23 cellular contexts compared by ENCODE assay signal in the genomic region with DNA sequence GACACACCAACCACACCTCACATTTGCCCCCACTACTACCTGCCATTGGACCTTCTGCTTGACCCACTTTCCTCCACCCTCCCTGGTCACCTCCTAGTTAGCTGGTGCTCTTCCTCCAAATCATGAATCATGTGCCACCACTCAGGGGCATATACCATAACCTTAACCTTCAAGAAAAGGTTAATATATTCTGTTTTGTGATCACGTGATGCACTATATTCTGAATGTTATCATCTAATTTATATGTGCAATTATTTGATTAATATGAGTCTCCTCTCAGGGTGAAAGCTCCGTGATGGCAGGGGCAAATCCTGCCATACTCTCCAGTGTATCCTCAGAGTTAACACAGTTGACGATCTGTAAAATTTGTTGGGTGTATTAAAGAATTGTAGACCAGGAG.
DNase-seq lines count a peak whose midpoint lies in the region; ATAC-seq, FAIRE-seq and TF ChIP-seq lines count a peak whose summit lies in the region.
"Had no signal": no experiment of that assay in that cellular context is flagged by ENCODE, and none has a peak within 500 bp of the region (broad histone marks: within the 10 kb centered on the region; RNA-seq: fewer than 3 reads in every experiment).

No MANE protein-coding gene starts in this region.

- H3K4me1 Mint-ChIP-seq in progenitor cell of endocrine pancreas (ENCODE audit: low read depth): no peaks in the 10 kb centered on the region
- H3K4me1 Mint-ChIP-seq: B cell had no signal

- CTCF ChIA-PET in K562 (lab: Yijun Ruan, JAX; ENCODE audit: low intra/inter-chr PET ratio): no interaction called here

- H3K4me3 ChIP-seq in K562: no peak overlapping the region
- H3K4me3 ChIP-seq in mesenchymal stem cell (ENCODE audit: insufficient read depth in 1 of 2, low read depth in 1 of 2, low read length in 2 of 2): no peak overlapping the region
- H3K4me3 ChIP-seq: A549; BLaER1 treated with 17β-estradiol and CSF1 and Interleukin-3, amounts not matched to agents 10 nM and 100 nM had no signal

- peak overlapping the region in 1 of 2 experiments; percentile 78 for H2BK12ac ChIP-seq in mesenchymal stem cell (ENCODE audit: low read length in 2 of 2)

- H3K9me3 ChIP-seq in K562 (replicated peaks; ENCODE audit: control insufficient read depth, insufficient read depth, low read depth, low read length): no peaks in the 10 kb centered on the region
- H3K9me3 ChIP-seq in mesenchymal stem cell (ENCODE audit: control insufficient read depth, low read length): peaks cover under 1% of the 10 kb centered on the region
- H3K9me3 ChIP-seq: A549, Caco-2 had no signal

- H3K27ac Mint-ChIP-seq in progenitor cell of endocrine pancreas: peak overlapping the region; percentile 72
- H3K27ac Mint-ChIP-seq: B cell; CD4-positive, alpha-beta T cell; CD8-positive, alpha-beta T cell had no signal

- no peaks in the 10 kb centered on the region for H3K27me3 Mint-ChIP-seq in progenitor cell of endocrine pancreas
- H3K27me3 Mint-ChIP-seq: B cell; CD4-positive, alpha-beta T cell had no signal

- H3K4me2 ChIP-seq in K562 (ENCODE audit: insufficient read depth, low read length) (no peak overlapping the region), mesenchymal stem cell (ENCODE audit: low read length, poor library complexity, severe bottlenecking) (no peak overlapping the region)
- H3K4me2 ChIP-seq: A549; BLaER1 treated with 17β-estradiol and CSF1 and Interleukin-3, amounts not matched to agents 10 nM and 100 nM had no signal

- H3K27ac ChIP-seq in K562 (ENCODE audit: extremely low read depth, low read depth, low read length) (no peak overlapping the region), mesenchymal stem cell (ENCODE audit: low read length, poor library complexity, severe bottlenecking) (no peak overlapping the region)
- H3K27ac ChIP-seq: 22Rv1, A549, C4-2B had no signal

- H3K9ac ChIP-seq in K562 (ENCODE audit: insufficient read depth in 1 of 2, low read depth in 2 of 2, low read length in 2 of 2) (no peak overlapping the region), mesenchymal stem cell (ENCODE audit: low read length) (no peak overlapping the region)
- H3K9ac ChIP-seq: BLaER1 treated with 17β-estradiol and CSF1 and Interleukin-3, amounts not matched to agents 10 nM and 100 nM had no signal

- H2AK5ac ChIP-seq in mesenchymal stem cell (ENCODE audit: low read length, severe bottlenecking): no peak overlapping the region

- no peaks in the 10 kb centered on the region for H3K79me1 ChIP-seq in mesenchymal stem cell (replicated peaks; ENCODE audit: low read length, poor library complexity, severe bottlenecking)

- H3K4me1 ChIP-seq in K562 (replicated peaks in 1 of 2; ENCODE audit: control insufficient read depth in 2 of 2, insufficient read depth in 2 of 2, low read length in 2 of 2): no peaks in the 10 kb centered on the region
- H3K4me1 ChIP-seq in mesenchymal stem cell (ENCODE audit: control insufficient read depth, insufficient read depth, low read depth, low read length): peaks cover 3% of the 10 kb centered on the region
- H3K4me1 ChIP-seq: A549 had no signal

- intact Hi-C loops in Right ventricle myocardium inferior (cut with DNase I): no loop called here
- intact Hi-C loops in Right ventricle myocardium superior (cut with DNase I): no loop called here
- intact Hi-C loops in K562 (cut with micrococcal nuclease): no loop called here

- H2BK5ac ChIP-seq in mesenchymal stem cell (ENCODE audit: low read depth, low read length, poor library complexity, severe bottlenecking): no peak overlapping the region

- no peak overlapping the region for H3K18ac ChIP-seq in mesenchymal stem cell (ENCODE audit: low read depth in 1 of 2, low read length in 2 of 2)

- H3K9me3 Mint-ChIP-seq in progenitor cell of endocrine pancreas (ENCODE audit: low read depth): peaks cover 6% of the 10 kb centered on the region

- H2BK120ac ChIP-seq in mesenchymal stem cell (ENCODE audit: low read depth, low read length): no peak overlapping the region

- H4K91ac ChIP-seq in mesenchymal stem cell (ENCODE audit: low read length): no peak overlapping the region

- no peak overlapping the region for H3K14ac ChIP-seq in mesenchymal stem cell (ENCODE audit: low read length in 2 of 2)

- FAIRE-seq in K562 (lab: Jason Lieb, UNC): no peak
- FAIRE-seq: A549, D721Med, G401.6, GM12891, GM19239 had no signal

- H3K4me3 Mint-ChIP-seq in progenitor cell of endocrine pancreas (ENCODE audit: low read depth): no peak overlapping the region
- H3K4me3 Mint-ChIP-seq: B cell; CD4-positive, alpha-beta T cell; CD8-positive, alpha-beta T cell had no signal

- no peaks in the 10 kb centered on the region for H3K79me2 ChIP-seq in K562 (ENCODE audit: control insufficient read depth, insufficient read depth, low read length)

- no peak for TF ChIP-seq POLR2A in K562 (conservative IDR thresholded peaks at IDR 0.05)

- POLR2A ChIA-PET in K562 (lab: Yijun Ruan, JAX): no interaction called here

- H3K27me3 ChIP-seq in K562 (ENCODE audit: control insufficient read depth in 2 of 2, insufficient read depth in 2 of 2, low read length in 2 of 2): no peaks in the 10 kb centered on the region
- H3K27me3 ChIP-seq in mesenchymal stem cell (ENCODE audit: control insufficient read depth in 1 of 2, insufficient read depth in 1 of 2, low read length in 2 of 2): no peaks in the 10 kb centered on the region
- H3K27me3 ChIP-seq: BLaER1 treated with 17β-estradiol and CSF1 and Interleukin-3, amounts not matched to agents 10 nM and 100 nM had no signal

- no peak overlapping the region for H2BK15ac ChIP-seq in mesenchymal stem cell (ENCODE audit: low read depth, poor library complexity, severe bottlenecking)

- DNase-seq in Right ventricle myocardium inferior (ENCODE audit: missing footprints) (peak; percentile 20), Right ventricle myocardium superior (no peak), K562 (ENCODE audit: extremely low read depth in 1 of 4, low spot score in 3 of 4) (no peak), mesenchymal stem cell (no peak), progenitor cell of endocrine pancreas (ENCODE audit: low spot score, unreplicated experiment) (no peak), NCI-H146 treated with DMSO at 0.1 percent for 48 hours (lab: John Stamatoyannopoulos, UW; ENCODE audit: unreplicated experiment) (no peak), NCI-H1694 treated with DMSO at 0.1 percent for 48 hours (lab: John Stamatoyannopoulos, UW) (no peak)
- DNase-seq: AML-193; Caco-2; Calu3; CD4-positive, alpha-beta T cell; CD8-positive, alpha-beta T cell; DMS79 treated with DMSO at 0.1 percent for 48 hours; GF-D8 had no signal

- WGBS in K562 (ENCODE audit: insufficient coverage, low coverage, missing lambda C conversion rate): 0% methylated on average over 3 of the region's 3 CpGs
- WGBS in mesenchymal stem cell: 100% methylated on average over 2 of the region's 3 CpGs

- no peak for TF ChIP-seq EP300 in K562 (IDR thresholded peaks at IDR 0.05; ENCODE audit: low read length)

- in situ Hi-C loops in K562 (cut with MboI): no loop called here

- no peaks in the 10 kb centered on the region for H3K36me3 Mint-ChIP-seq in progenitor cell of endocrine pancreas (ENCODE audit: insufficient read depth)
- H3K36me3 Mint-ChIP-seq: CD8-positive, alpha-beta T cell had no signal

- H3K9me1 ChIP-seq in K562 (ENCODE audit: control insufficient read depth, insufficient read depth, low read length): no peaks in the 10 kb centered on the region

- TF ChIP-seq CTCF in K562 (IDR thresholded peaks at IDR 0.05 in 2 of 3, conservative IDR thresholded peaks at IDR 0.05 in 1 of 3; ENCODE audit: insufficient read depth in 2 of 3, low read depth in 1 of 3, low read length in 3 of 3) (no peak), progenitor cell of endocrine pancreas (IDR thresholded peaks at IDR 0.05; ENCODE audit: unreplicated experiment) (no peak)

- ATAC-seq in Right ventricle myocardium inferior: no peak
- no peak for ATAC-seq in Right ventricle myocardium superior (ENCODE audit: poor library complexity)
- no peak for ATAC-seq in K562
- ATAC-seq: A549; CD8-positive, alpha-beta T cell had no signal

- H3K36me3 ChIP-seq in K562 (ENCODE audit: control insufficient read depth, insufficient read depth, low read length): no peaks in the 10 kb centered on the region
- H3K36me3 ChIP-seq in mesenchymal stem cell (ENCODE audit: control insufficient read depth in 1 of 2, insufficient read depth in 2 of 2, low read depth in 1 of 2, low read length in 2 of 2): no peaks in the 10 kb centered on the region
- H3K36me3 ChIP-seq: BLaER1 treated with 17β-estradiol and CSF1 and Interleukin-3, amounts not matched to agents 10 nM and 100 nM had no signal

- no peak for TF ChIP-seq RAD21 in K562 (CRISPR knock-in tag; conservative IDR thresholded peaks at IDR 0.05 in 1 of 2, IDR thresholded peaks at IDR 0.05 in 1 of 2)

- H2AFZ ChIP-seq in K562 (ENCODE audit: low read depth, low read length): no peak overlapping the region
- H2AFZ ChIP-seq in mesenchymal stem cell (ENCODE audit: low read depth, low read length): no peak overlapping the region

- H4K8ac ChIP-seq in mesenchymal stem cell (ENCODE audit: low read length): peak overlapping the region; percentile 21

- H3K4ac ChIP-seq in mesenchymal stem cell (ENCODE audit: low read depth in 1 of 2, low read length in 2 of 2): no peak overlapping the region

- no peak overlapping the region for H3K23ac ChIP-seq in mesenchymal stem cell (ENCODE audit: low read length in 2 of 2)

- H4K20me1 ChIP-seq in K562 (replicated peaks; ENCODE audit: control insufficient read depth, insufficient read depth, low read length): no peaks in the 10 kb centered on the region
- H4K20me1 ChIP-seq: BLaER1 treated with 17β-estradiol and CSF1 and Interleukin-3, amounts not matched to agents 10 nM and 100 nM had no signal

- no TSS peak for BruUV-seq in K562 (replicated peaks; lab: Mats Ljungman, UMichigan)

TF ChIP-seq in K562, 482 proteins besides CTCF, POLR2A, EP300 and RAD21:
- no peak for TF ChIP-seq ZBTB17 (CRISPR knock-in tag; IDR thresholded peaks at IDR 0.05)
- TF ChIP-seq, protein P1, sequence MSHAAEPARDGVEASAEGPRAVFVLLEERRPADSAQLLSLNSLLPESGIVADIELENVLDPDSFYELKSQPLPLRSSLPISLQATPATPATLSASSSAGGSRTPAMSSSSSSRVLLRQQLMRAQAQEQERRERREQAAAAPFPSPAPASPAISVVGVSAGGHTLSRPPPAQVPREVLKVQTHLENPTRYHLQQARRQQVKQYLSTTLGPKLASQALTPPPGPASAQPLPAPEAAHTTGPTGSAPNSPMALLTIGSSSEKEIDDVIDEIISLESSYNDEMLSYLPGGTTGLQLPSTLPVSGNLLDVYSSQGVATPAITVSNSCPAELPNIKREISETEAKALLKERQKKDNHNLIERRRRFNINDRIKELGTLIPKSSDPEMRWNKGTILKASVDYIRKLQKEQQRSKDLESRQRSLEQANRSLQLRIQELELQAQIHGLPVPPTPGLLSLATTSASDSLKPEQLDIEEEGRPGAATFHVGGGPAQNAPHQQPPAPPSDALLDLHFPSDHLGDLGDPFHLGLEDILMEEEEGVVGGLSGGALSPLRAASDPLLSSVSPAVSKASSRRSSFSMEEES (CRISPR knock-in tag; IDR thresholded peaks at IDR 0.05): peak; percentile 63
